ENCODE assay signal across 12 cellular contexts in genomic region chr6:139927236-139927635, GRCh38.
DNase-seq lines count a peak whose midpoint lies in the region; ATAC-seq, FAIRE-seq and TF ChIP-seq lines count a peak whose summit lies in the region.
"Had no signal": no experiment of that assay in that cellular context is flagged by ENCODE, and none has a peak within 500 bp of the region (broad histone marks: within the 10 kb centered on the region; RNA-seq: fewer than 3 reads in every experiment).

No MANE protein-coding gene starts in this region.

- no peak for FAIRE-seq in frontal cortex (lab: Jason Lieb, UNC)
- FAIRE-seq: GM12891 had no signal

- DNase-seq in Daoy (ENCODE audit: low read depth) (peak; percentile 59), HT1080 (ENCODE audit: low read depth) (peak; percentile 5), astrocyte of the hippocampus (ENCODE audit: low read depth, low spot score) (peak; percentile 78), lung (ENCODE audit: low spot score) (no peak), frontal cortex (ENCODE audit: low spot score in 2 of 2) (no peak), ascending aorta (ENCODE audit: low spot score in 2 of 2) (no peak), iPS-NIHi11 (ENCODE audit: low spot score) (no peak)
- DNase-seq: activated T-cell treated with anti-CD3 and anti-CD28 coated beads, Interleukin-2, amount 50 U/mL, for 24 hours; effector memory CD4-positive, alpha-beta T cell; KBM-7 had no signal

- H3K4me1 ChIP-seq in lung (ENCODE audit: control insufficient read depth in 2 of 2, insufficient read depth in 2 of 2, low read length in 2 of 2) (peaks cover 0 to 3% of the 10 kb centered on the region in 2 donors), ascending aorta (peaks cover 0 to 17% of the 10 kb centered on the region in 2 donors)

- intact Hi-C loops in ascending aorta (cut with DNase I): loop anchor here (5.0 kb wide), 1 partner anchor 45 kb away; no protein-coding TSS in a partner anchor

- 68 to 74% methylated on average over 2 of the region's 2 CpGs for WGBS in lung, 2 donors

- no peaks in the 10 kb centered on the region for H3K27me3 ChIP-seq in lung (ENCODE audit: control insufficient read depth, insufficient read depth)
- no peaks in the 10 kb centered on the region for H3K27me3 ChIP-seq in ascending aorta

- H3K4me3 ChIP-seq in lung (no peak overlapping the region), ascending aorta (no peak overlapping the region)

- no peak for ATAC-seq in lung (ENCODE audit: insufficient read depth, low FRiP score)
- ATAC-seq in GM18873 (IDR thresholded peaks at IDR 0.05; ENCODE audit: low FRiP score, unreplicated experiment): no peak

- H3K27ac ChIP-seq in lung (ENCODE audit: low read depth in 1 of 2, low read length in 1 of 2): no peak overlapping the region
- no peak overlapping the region for H3K27ac ChIP-seq in ascending aorta

- no peaks in the 10 kb centered on the region for H3K9me3 ChIP-seq in lung (ENCODE audit: control insufficient read depth in 2 of 2, insufficient read depth in 1 of 2, low read length in 1 of 2)
- H3K9me3 ChIP-seq in ascending aorta: no peaks in the 10 kb centered on the region

- TF ChIP-seq CTCF in lung (IDR thresholded peaks at IDR 0.05; ENCODE audit: control extremely low read depth, extremely low read depth) (peak; percentile 16), ascending aorta (IDR thresholded peaks at IDR 0.05) (no peak)

- no peaks in the 10 kb centered on the region for H3K36me3 ChIP-seq in lung (ENCODE audit: control insufficient read depth in 2 of 2, insufficient read depth in 2 of 2, low read length in 2 of 2)
- H3K36me3 ChIP-seq in ascending aorta: no peaks in the 10 kb centered on the region

Comparison
In these comparisons a context has a peak if more than half of its experiments do, and no peak if none do; other contexts are left out.
1. DNase-seq: peak in Daoy (single experiment), HT1080 (single experiment) and astrocyte of the hippocampus (single experiment); none in lung (single experiment), frontal cortex (0 of 2), ascending aorta (0 of 2) and iPS-NIHi11 (single experiment).